In genomic region chr11:115699326-115699725, GRCh38 we compare ENCODE assay signal across 18 cellular contexts.
"Had no signal": no experiment of that assay in that cellular context is flagged by ENCODE, and none has a peak within 500 bp of the region (broad histone marks: within the 10 kb centered on the region; RNA-seq: fewer than 3 reads in every experiment).

No MANE protein-coding gene starts in this region.

- H3K36me3 ChIP-seq: adrenal gland, lower lobe of right lung, SJCRH30, WERI-Rb-1 had no signal

- H3K4me3 ChIP-seq: adrenal gland, body of pancreas, hepatocyte, lower lobe of right lung, SJCRH30, smooth muscle cell had no signal

- H3K9ac ChIP-seq: parathyroid adenoma had no signal

- H3K79me2 ChIP-seq: hepatocyte, parathyroid adenoma had no signal

- DNase-seq: activated CD4-positive, alpha-beta T cell treated with anti-CD3 and anti-CD28 coated beads, Interleukin-2, amount 50 U/mL, for 48 hours; activated effector memory CD4-positive, alpha-beta T cell treated with anti-CD3 and anti-CD28 coated beads, Interleukin-2, amount 50 U/mL, for 16 hours; activated T-cell treated with anti-CD3 and anti-CD28 coated beads, Interleukin-2, amount 50 U/mL, for 1 hour; adrenal gland; effector memory CD4-positive, alpha-beta T cell; lower lobe of right lung; retina; SJCRH30; stimulated activated naive CD8-positive, alpha-beta T cell treated with anti-CD3 and anti-CD28 coated beads, Interleukin-15, amount 100 ng/mL, for 72 hours; T-helper 17 cell; WERI-Rb-1 had no signal

- H3K27me3 ChIP-seq: adrenal gland, body of pancreas, hepatocyte, SJCRH30 had no signal

- H3K4me3 Mint-ChIP-seq: activated naive CD4-positive, alpha-beta T cell treated with anti-CD3 and anti-CD28 coated beads, Interleukin-2, amount 50 U/mL, for 24 hours; mesothelial cell of epicardium; stimulated activated naive CD8-positive, alpha-beta T cell treated with anti-CD3 and anti-CD28 coated beads, Interleukin-15, amount 100 ng/mL, for 72 hours; T-helper 17 cell had no signal

- H3K4me1 ChIP-seq: adrenal gland, body of pancreas, lower lobe of right lung, parathyroid adenoma, SJCRH30 had no signal

- H2AFZ ChIP-seq: hepatocyte, parathyroid adenoma had no signal

- H3K36me3 Mint-ChIP-seq: activated naive CD4-positive, alpha-beta T cell treated with anti-CD3 and anti-CD28 coated beads, Interleukin-2, amount 50 U/mL, for 24 hours; mesothelial cell of epicardium had no signal

- H3K9me3 ChIP-seq: body of pancreas, lower lobe of right lung, SJCRH30 had no signal

- H3K4me1 Mint-ChIP-seq: activated naive CD4-positive, alpha-beta T cell treated with anti-CD3 and anti-CD28 coated beads, Interleukin-2, amount 50 U/mL, for 24 hours; stimulated activated naive CD8-positive, alpha-beta T cell treated with anti-CD3 and anti-CD28 coated beads, Interleukin-15, amount 100 ng/mL, for 72 hours; T-helper 17 cell had no signal

- H3K27me3 Mint-ChIP-seq: T-helper 17 cell had no signal

- H3K27ac ChIP-seq: adrenal gland, body of pancreas, hepatocyte, lower lobe of right lung, parathyroid adenoma, SJCRH30, WERI-Rb-1 had no signal

- FAIRE-seq: frontal cortex had no signal

- H3K4me2 ChIP-seq: hepatocyte, smooth muscle cell had no signal

- ATAC-seq: body of pancreas; stimulated activated naive CD8-positive, alpha-beta T cell treated with anti-CD3 and anti-CD28 coated beads, Interleukin-15, amount 100 ng/mL, for 72 hours; T-helper 17 cell had no signal

- H3K27ac Mint-ChIP-seq: activated naive CD4-positive, alpha-beta T cell treated with anti-CD3 and anti-CD28 coated beads, Interleukin-2, amount 50 U/mL, for 24 hours; mesothelial cell of epicardium; stimulated activated naive CD8-positive, alpha-beta T cell treated with anti-CD3 and anti-CD28 coated beads, Interleukin-15, amount 100 ng/mL, for 72 hours; T-helper 17 cell had no signal
